Comparison of ENCODE assay signal across 28 cellular contexts in genomic region chr18:3504637-3505036, GRCh38.
"Had no signal": no experiment of that assay in that cellular context is flagged by ENCODE, and none has a peak within 500 bp of the region (broad histone marks: within the 10 kb centered on the region; RNA-seq: fewer than 3 reads in every experiment).

No MANE protein-coding gene starts in this region.

- H3K27ac ChIP-seq: body of pancreas, epithelial cell of prostate had no signal

- H3K4me3 ChIP-seq: body of pancreas had no signal

- H3K4me1 ChIP-seq: body of pancreas had no signal

- H3K27ac Mint-ChIP-seq: activated CD8-positive, alpha-beta memory T cell treated with anti-CD3 and anti-CD28 coated beads, Interleukin-2, amount 10 ng/mL, durations not matched to agents 7 days and 5 days; activated CD8-positive, alpha-beta T cell treated with anti-CD3 and anti-CD28 coated beads, Interleukin-2, amount 10 ng/mL, durations not matched to agents 7 days and 5 days; activated naive CD4-positive, alpha-beta T cell treated with anti-CD3 and anti-CD28 coated beads, Interleukin-2, amount 10 ng/mL, durations not matched to agents 7 days and 5 days; activated naive CD8-positive, alpha-beta T cell treated with anti-CD3 and anti-CD28 coated beads, Interleukin-2, amount 10 ng/mL, durations not matched to agents 7 days and 5 days; activated T-cell treated with anti-CD3 and anti-CD28 coated beads, Interleukin-2, amount 50 U/mL, for 72 hours; effector memory CD8-positive, alpha-beta T cell had no signal

- H3K4me3 Mint-ChIP-seq: activated CD8-positive, alpha-beta memory T cell treated with anti-CD3 and anti-CD28 coated beads, Interleukin-2, amount 10 ng/mL, durations not matched to agents 7 days and 5 days; activated CD8-positive, alpha-beta T cell treated with anti-CD3 and anti-CD28 coated beads, Interleukin-2, amount 10 ng/mL, durations not matched to agents 7 days and 5 days; activated naive CD4-positive, alpha-beta T cell treated with anti-CD3 and anti-CD28 coated beads, Interleukin-2, amount 10 ng/mL, durations not matched to agents 7 days and 5 days; activated naive CD8-positive, alpha-beta T cell treated with anti-CD3 and anti-CD28 coated beads, Interleukin-2, amount 10 ng/mL, durations not matched to agents 7 days and 5 days; activated T-cell treated with anti-CD3 and anti-CD28 coated beads, Interleukin-2, amount 50 U/mL, for 72 hours; effector memory CD8-positive, alpha-beta T cell had no signal

- FAIRE-seq: colon, endometrium, endothelial cell of umbilical vein, frontal cortex had no signal

- H3K36me3 Mint-ChIP-seq: activated CD8-positive, alpha-beta memory T cell treated with anti-CD3 and anti-CD28 coated beads, Interleukin-2, amount 10 ng/mL, durations not matched to agents 7 days and 5 days; activated naive CD4-positive, alpha-beta T cell treated with anti-CD3 and anti-CD28 coated beads, Interleukin-2, amount 10 ng/mL, durations not matched to agents 7 days and 5 days; activated naive CD8-positive, alpha-beta T cell treated with anti-CD3 and anti-CD28 coated beads, Interleukin-2, amount 10 ng/mL, durations not matched to agents 7 days and 5 days had no signal

- ATAC-seq: activated CD8-positive, alpha-beta memory T cell treated with anti-CD3 and anti-CD28 coated beads, Interleukin-2, amount 10 ng/mL, durations not matched to agents 7 days and 5 days; activated CD8-positive, alpha-beta T cell treated with anti-CD3 and anti-CD28 coated beads, Interleukin-2, amount 10 ng/mL, durations not matched to agents 7 days and 5 days; activated naive CD4-positive, alpha-beta T cell treated with anti-CD3 and anti-CD28 coated beads, Interleukin-2, amount 50 U/mL, for 72 hours; activated T-cell treated with anti-CD3 and anti-CD28 coated beads, Interleukin-2, amount 50 U/mL, for 72 hours; body of pancreas; effector memory CD8-positive, alpha-beta T cell had no signal

- H3K9me3 Mint-ChIP-seq: activated naive CD4-positive, alpha-beta T cell treated with anti-CD3 and anti-CD28 coated beads, Interleukin-2, amount 10 ng/mL, durations not matched to agents 7 days and 5 days; activated naive CD4-positive, alpha-beta T cell treated with anti-CD3 and anti-CD28 coated beads, Interleukin-2, amount 50 U/mL, for 72 hours; activated naive CD8-positive, alpha-beta T cell treated with anti-CD3 and anti-CD28 coated beads, Interleukin-2, amount 10 ng/mL, durations not matched to agents 7 days and 5 days; activated T-cell treated with anti-CD3 and anti-CD28 coated beads, Interleukin-2, amount 50 U/mL, for 72 hours; effector memory CD8-positive, alpha-beta T cell had no signal

- H3K9me3 ChIP-seq: body of pancreas had no signal

- DNase-seq: activated CD4-positive, alpha-beta T cell treated with anti-CD3 and anti-CD28 coated beads for 48 hours; activated CD4-positive, alpha-beta T cell treated with anti-CD3 and anti-CD28 coated beads, Interleukin-2, amount 50 U/mL, for 1 hour; activated CD4-positive, alpha-beta T cell treated with anti-CD3 and anti-CD28 coated beads, Interleukin-2, amount 50 U/mL, for 48 hours; activated CD8-positive, alpha-beta memory T cell treated with anti-CD3 and anti-CD28 coated beads, Interleukin-2, amount 10 ng/mL, durations not matched to agents 7 days and 5 days; activated CD8-positive, alpha-beta memory T cell treated with anti-CD3 and anti-CD28 coated beads, Interleukin-2, amount 50 U/mL, for 4 hours; activated CD8-positive, alpha-beta T cell treated with anti-CD3 and anti-CD28 coated beads, Interleukin-2, amount 10 ng/mL, durations not matched to agents 7 days and 5 days; activated gamma-delta T cell; activated naive CD4-positive, alpha-beta T cell; activated naive CD4-positive, alpha-beta T cell treated with anti-CD3 and anti-CD28 coated beads, Interleukin-2, amount 10 ng/mL, durations not matched to agents 7 days and 5 days; activated naive CD8-positive, alpha-beta T cell treated with anti-CD3 and anti-CD28 coated beads, Interleukin-2, amount 10 ng/mL, durations not matched to agents 7 days and 5 days; activated T-cell treated with anti-CD3 and anti-CD28 coated beads, Interleukin-2, amount 50 U/mL, for 1 hour; activated T-cell treated with anti-CD3 and anti-CD28 coated beads, Interleukin-2, amount 50 U/mL, for 72 hours; anterior cingulate cortex; body of pancreas; caudate nucleus; cortex of kidney; dermis blood vessel endothelial cell; effector CD4-positive, alpha-beta T cell; effector memory CD8-positive, alpha-beta T cell; foreskin fibroblast; head of caudate nucleus; T-helper 2 cell had no signal
